20 cellular contexts compared by ENCODE assay signal in genomic region chr12:119113587-119113986, GRCh38.
"Had no signal": no experiment of that assay in that cellular context is flagged by ENCODE, and none has a peak within 500 bp of the region (broad histone marks: within the 10 kb centered on the region; RNA-seq: fewer than 3 reads in every experiment).

No MANE protein-coding gene starts in this region.

- DNase-seq: cortex of kidney; dorsolateral prefrontal cortex; effector CD8-positive, alpha-beta T cell; foreskin melanocyte; heart left ventricle; hippocampal formation; mammary epithelial cell; mucosa of descending colon; naive thymus-derived CD8-positive, alpha-beta T cell; nucleus accumbens; ovary; sigmoid colon; stimulated activated CD4-positive, alpha-beta T cell treated with anti-CD3 and anti-CD28 coated beads, Interleukin-2, amount 100 ng/mL, for 24 hours; stimulated activated CD4-positive, alpha-beta T cell treated with anti-CD3 and anti-CD28 coated beads, Interleukin-4, amount 100 ng/mL, for 4 hours; stimulated activated naive B cell treated with anti-CD40 and anti-IgM and Interleukin-4, amounts not matched to agents 10 μg/mL and 1 μg/mL and 100 μg/mL, for 72 hours; stimulated activated naive CD8-positive, alpha-beta T cell treated with anti-CD3 and anti-CD28 coated beads, Interleukin-15, amount 100 ng/mL, for 72 hours; testis; transverse colon had no signal

- H3K36me3 ChIP-seq: heart left ventricle, ovary, right atrium auricular region, sigmoid colon, transverse colon had no signal

- H3K27me3 Mint-ChIP-seq: stimulated activated naive CD8-positive, alpha-beta T cell treated with anti-CD3 and anti-CD28 coated beads, Interleukin-15, amount 100 ng/mL, for 72 hours had no signal

- H3K4me1 Mint-ChIP-seq: naive thymus-derived CD8-positive, alpha-beta T cell; stimulated activated naive B cell treated with anti-CD40 and anti-IgM and Interleukin-4, amounts not matched to agents 10 μg/mL and 1 μg/mL and 100 μg/mL, for 72 hours; stimulated activated naive CD8-positive, alpha-beta T cell treated with anti-CD3 and anti-CD28 coated beads, Interleukin-15, amount 100 ng/mL, for 72 hours had no signal

- H3K4me3 Mint-ChIP-seq: naive thymus-derived CD8-positive, alpha-beta T cell; stimulated activated naive B cell treated with anti-CD40 and anti-IgM and Interleukin-4, amounts not matched to agents 10 μg/mL and 1 μg/mL and 100 μg/mL, for 72 hours; stimulated activated naive CD8-positive, alpha-beta T cell treated with anti-CD3 and anti-CD28 coated beads, Interleukin-15, amount 100 ng/mL, for 72 hours had no signal

- H3K36me3 Mint-ChIP-seq: stimulated activated naive B cell treated with anti-CD40 and anti-IgM and Interleukin-4, amounts not matched to agents 10 μg/mL and 1 μg/mL and 100 μg/mL, for 72 hours had no signal

- H3K27me3 ChIP-seq: dorsolateral prefrontal cortex, ovary, right atrium auricular region, sigmoid colon, testis, transverse colon had no signal

- H3K4me3 ChIP-seq: dorsolateral prefrontal cortex, heart left ventricle, mucosa of descending colon, ovary, right atrium auricular region, sigmoid colon, skin epidermis, testis, transverse colon had no signal

- H3K4me1 ChIP-seq: right atrium auricular region, testis, transverse colon had no signal

- H3K9me3 ChIP-seq: heart left ventricle, mucosa of descending colon, ovary, right atrium auricular region, sigmoid colon, testis, transverse colon had no signal

- H3K27ac ChIP-seq: dorsolateral prefrontal cortex, heart left ventricle, ovary, right atrium auricular region, sigmoid colon, skin epidermis, testis, transverse colon had no signal

- H3K27ac Mint-ChIP-seq: naive thymus-derived CD8-positive, alpha-beta T cell; stimulated activated naive B cell treated with anti-CD40 and anti-IgM and Interleukin-4, amounts not matched to agents 10 μg/mL and 1 μg/mL and 100 μg/mL, for 72 hours; stimulated activated naive CD8-positive, alpha-beta T cell treated with anti-CD3 and anti-CD28 coated beads, Interleukin-15, amount 100 ng/mL, for 72 hours had no signal
